11 cellular contexts compared by ENCODE assay signal in the genomic region with DNA sequence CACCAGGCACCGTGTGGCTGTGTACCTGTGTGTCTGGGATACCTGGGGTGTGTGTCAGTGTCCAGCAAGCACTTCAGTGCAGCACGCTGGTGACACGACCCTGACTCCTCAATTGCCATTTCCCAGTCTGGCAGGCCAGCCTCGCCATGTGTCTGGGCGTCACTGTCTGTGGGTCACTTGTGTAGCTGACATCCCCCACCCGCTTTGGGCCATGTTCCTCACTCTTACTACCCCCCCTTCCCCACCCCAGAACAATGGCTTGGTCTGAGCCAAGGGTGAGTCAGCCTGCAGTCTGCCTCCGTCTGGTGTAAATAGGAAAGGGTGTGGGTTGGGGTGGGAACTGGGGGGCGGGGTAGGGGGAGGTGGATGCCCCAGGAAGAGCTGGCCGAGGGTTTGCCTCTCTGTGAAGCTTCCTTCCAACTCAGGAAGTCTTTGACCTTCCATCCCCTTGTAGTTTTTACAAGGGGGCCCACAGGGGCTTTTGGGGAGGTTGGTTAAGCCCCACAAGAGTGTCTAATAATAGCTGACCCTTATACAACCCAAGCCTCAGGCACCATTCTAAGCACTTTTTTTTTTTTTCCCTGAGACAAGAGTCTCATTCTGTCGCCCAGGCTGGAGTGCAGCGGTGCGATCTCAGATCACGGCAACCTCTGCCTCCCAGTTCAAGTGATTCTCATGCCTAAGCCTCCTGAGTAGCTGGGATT. TPM values are rescaled to one million over a fixed set of nuclear protein-coding genes. Genes with fewer than 3 reads are reported as not detected.
DNase-seq lines count a peak whose midpoint lies in the region; ATAC-seq and TF ChIP-seq lines count a peak whose summit lies in the region.
"Had no signal": no experiment of that assay in that cellular context is flagged by ENCODE, and none has a peak within 500 bp of the region (broad histone marks: within the 10 kb centered on the region; RNA-seq: fewer than 3 reads in every experiment).

No MANE protein-coding gene starts in this region.

- ATAC-seq in foreskin keratinocyte (peak; percentile 58), HG03095 (IDR thresholded peaks at IDR 0.05; ENCODE audit: unreplicated experiment) (no peak), GM18511 (IDR thresholded peaks at IDR 0.05; ENCODE audit: unreplicated experiment) (no peak)
- ATAC-seq in activated CD4-positive, CD25-positive, alpha-beta regulatory T cell treated with anti-CD3 and anti-CD28 coated beads, Interleukin-2, amount 50 U/mL, for 24 hours, result no peak
- no peak for ATAC-seq in stimulated activated naive CD8-positive, alpha-beta T cell treated with anti-CD3 and anti-CD28 coated beads, Interleukin-15, Interleukin-2, amounts not matched to agents 100 U/mL and 50 U/mL, for 24 hours

- H3K4me1 ChIP-seq in foreskin keratinocyte, result no peaks in the 10 kb centered on the region

- TF ChIP-seq CTCF in foreskin keratinocyte (conservative IDR thresholded peaks at IDR 0.05), result no peak

- peak overlapping the region; percentile 28 for H3K27ac ChIP-seq in foreskin keratinocyte

- peaks cover 37% of the 10 kb centered on the region for H3K27me3 ChIP-seq in foreskin keratinocyte

- peak; percentile 24 for DNase-seq in NK-92 treated with Interleukin-12 subunit alpha and Interleukin-12 subunit beta, amount 100 ng/mL, for 24 hours (lab: John Stamatoyannopoulos, UW)
- no peak for DNase-seq in NK-92 (lab: John Stamatoyannopoulos, UW; ENCODE audit: unreplicated experiment)
- DNase-seq in foreskin keratinocyte, result peak; percentile 39 to 60
- DNase-seq in lung microvascular endothelial cell (ENCODE audit: low read depth in 2 of 2), result peak; percentile 99
- DNase-seq in stimulated activated naive CD8-positive, alpha-beta T cell treated with anti-CD3 and anti-CD28 coated beads, Interleukin-15, Interleukin-2, amounts not matched to agents 100 U/mL and 50 U/mL, for 24 hours, result no peak
- DNase-seq: activated CD4-positive, CD25-positive, alpha-beta regulatory T cell had no signal

RNA-seq across cellular contexts. Expression of a gene that starts 17.6 kb away (rescaled TPM):
- not detected in 2 replicates for total RNA-seq in foreskin keratinocyte
- under 0.01 TPM in 1 of 2 replicates, not detected in the other for polyA plus RNA-seq in foreskin keratinocyte
- total RNA-seq in lung microvascular endothelial cell, result 3.7 and 6.2 TPM in 2 replicates
- total RNA-seq: A673, osteoblast had no signal

RNA-seq across cellular contexts. Expression of a gene that starts 39.2 kb away (rescaled TPM):
- total RNA-seq in foreskin keratinocyte, result 9.8 and 12.3 TPM in 2 replicates
- 16.2 and 16.7 TPM in 2 replicates for polyA plus RNA-seq in foreskin keratinocyte
- total RNA-seq in lung microvascular endothelial cell, result 3.3 and 6.0 TPM in 2 replicates

RNA-seq across cellular contexts. Expression of a gene that starts 41.5 kb away (rescaled TPM):
- total RNA-seq in foreskin keratinocyte, result not detected in 2 replicates
- polyA plus RNA-seq in foreskin keratinocyte, result not detected in 2 replicates
- not detected in 2 replicates for total RNA-seq in lung microvascular endothelial cell
- total RNA-seq: A673, osteoblast had no signal

RNA-seq across cellular contexts. Expression of a gene that starts 53.6 kb away (rescaled TPM):
- total RNA-seq in foreskin keratinocyte (3.6 and 4.4 TPM in 2 replicates), lung microvascular endothelial cell (0.87 and 1.2 TPM in 2 replicates)
- polyA plus RNA-seq in foreskin keratinocyte, result 7.1 and 8.1 TPM in 2 replicates

Comparison
In these comparisons a context has a peak if more than half of its experiments do, and no peak if none do; other contexts are left out.
1. DNase-seq: peak in NK-92 treated with Interleukin-12 subunit alpha and Interleukin-12 subunit beta, amount 100 ng/mL, for 24 hours (single experiment), foreskin keratinocyte (2 of 2) and lung microvascular endothelial cell (2 of 2); none in NK-92 (single experiment) and stimulated activated naive CD8-positive, alpha-beta T cell treated with anti-CD3 and anti-CD28 coated beads, Interleukin-15, Interleukin-2, amounts not matched to agents 100 U/mL and 50 U/mL, for 24 hours (single experiment).